ENCODE assay signal across 13 cellular contexts in the genomic region with DNA sequence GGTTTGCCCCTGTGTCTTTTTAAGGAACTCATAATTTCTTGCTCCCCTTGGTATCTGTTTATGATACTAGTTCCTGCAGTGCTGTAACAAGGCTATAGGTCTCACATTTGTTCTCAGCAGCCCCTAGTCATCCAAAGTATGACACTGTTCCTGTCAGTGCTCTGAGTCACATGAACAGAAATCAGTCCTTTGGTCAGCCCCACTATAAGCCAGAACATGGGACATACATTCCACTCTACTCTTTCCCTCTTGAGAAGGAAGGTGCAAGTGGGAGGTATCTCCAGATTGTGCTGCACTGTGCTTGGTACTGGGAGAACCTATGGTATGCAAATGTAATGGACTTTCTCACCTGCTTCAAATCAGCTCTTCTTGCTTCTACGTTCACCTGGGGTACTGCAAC.
A peak's percentile ranks its signal among the peaks of the same experiment; 100 is the strongest.
DNase-seq lines count a peak whose midpoint lies in the region; ATAC-seq and TF ChIP-seq lines count a peak whose summit lies in the region.
"Had no signal": no experiment of that assay in that cellular context is flagged by ENCODE, and none has a peak within 500 bp of the region (broad histone marks: within the 10 kb centered on the region; RNA-seq: fewer than 3 reads in every experiment).

No MANE protein-coding gene starts in this region.

- H3K9me3 Mint-ChIP-seq in HFFc6, result no peaks in the 10 kb centered on the region
- H3K9me3 Mint-ChIP-seq: activated B cell treated with CpG ODN at 0.5 μM for 24 hours; CD4-positive, alpha-beta T cell had no signal

- peak overlapping the region; percentile 55 for H3K27ac Mint-ChIP-seq in HFFc6
- H3K27ac Mint-ChIP-seq: activated B cell treated with CpG ODN at 0.5 μM for 24 hours; CD4-positive, alpha-beta T cell; dendritic cell treated with granulocyte-macrophage colony-stimulating factor and Interleukin-4, amounts not matched to agents 40 ng/mL and 50 ng/mL, for 4 days had no signal

- ATAC-seq in HG03175 (IDR thresholded peaks at IDR 0.05; ENCODE audit: unreplicated experiment) (no peak), GM21390 (IDR thresholded peaks at IDR 0.05; ENCODE audit: unreplicated experiment) (no peak)

- H3K27me3 Mint-ChIP-seq in HFFc6 (ENCODE audit: insufficient read depth), result peaks cover 3% of the 10 kb centered on the region; the same call in 1 of the 2 replicates
- H3K27me3 Mint-ChIP-seq: activated B cell treated with CpG ODN at 0.5 μM for 24 hours; CD4-positive, alpha-beta T cell; dendritic cell treated with granulocyte-macrophage colony-stimulating factor and Interleukin-4, amounts not matched to agents 40 ng/mL and 50 ng/mL, for 4 days had no signal

- peak; percentile 27 for DNase-seq in EH (ENCODE audit: low read depth)
- DNase-seq in HFFc6, result no peak
- peak; percentile 31 for DNase-seq in SW480 (ENCODE audit: low spot score)
- peak; percentile 28 for DNase-seq in iris pigment epithelial cell (ENCODE audit: low read depth)
- DNase-seq in stimulated activated CD4-positive, alpha-beta T cell treated with anti-CD3 and anti-CD28 coated beads, Interleukin-4, amount 100 ng/mL, for 24 hours, result no peak
- DNase-seq: activated B cell treated with CpG ODN at 0.5 μM for 24 hours; activated CD8-positive, alpha-beta memory T cell treated with anti-CD3 and anti-CD28 coated beads, Interleukin-2, amount 50 U/mL, for 48 hours; CD4-positive, alpha-beta T cell; NCI-H526; sigmoid colon had no signal

- H3K36me3 Mint-ChIP-seq in HFFc6 (ENCODE audit: low read depth), result peaks cover 29% of the 10 kb centered on the region

- TF ChIP-seq CTCF in HFFc6 (IDR thresholded peaks at IDR 0.05), result no peak

- H3K4me3 Mint-ChIP-seq in HFFc6, result no peak overlapping the region
- H3K4me3 Mint-ChIP-seq: activated B cell treated with CpG ODN at 0.5 μM for 24 hours; CD4-positive, alpha-beta T cell; dendritic cell treated with granulocyte-macrophage colony-stimulating factor and Interleukin-4, amounts not matched to agents 40 ng/mL and 50 ng/mL, for 4 days had no signal

- H3K4me1 Mint-ChIP-seq in HFFc6 (ENCODE audit: low read depth), result peaks cover 7% of the 10 kb centered on the region
- H3K4me1 Mint-ChIP-seq: activated B cell treated with CpG ODN at 0.5 μM for 24 hours had no signal

Comparison
In these comparisons a context has a peak if more than half of its experiments do, and no peak if none do; other contexts are left out.
1. DNase-seq: peak in EH (single experiment), SW480 (single experiment) and iris pigment epithelial cell (single experiment); none in HFFc6 (single experiment) and stimulated activated CD4-positive, alpha-beta T cell treated with anti-CD3 and anti-CD28 coated beads, Interleukin-4, amount 100 ng/mL, for 24 hours (single experiment).